Comparison of ENCODE assay signal across 9 cellular contexts in genomic region chr9:129549684-129550083, GRCh38.
DNase-seq lines count a peak whose midpoint lies in the region; ATAC-seq and TF ChIP-seq lines count a peak whose summit lies in the region.
"Had no signal": no experiment of that assay in that cellular context is flagged by ENCODE, and none has a peak within 500 bp of the region (broad histone marks: within the 10 kb centered on the region; RNA-seq: fewer than 3 reads in every experiment).

No MANE protein-coding gene starts in this region.

- peak overlapping the region; percentile 42 for H3K4me3 ChIP-seq in BJ (ENCODE audit: low read depth, low read length)
- H3K4me3 ChIP-seq: GM12878 had no signal

- H3K36me3 Mint-ChIP-seq in activated CD8-positive, alpha-beta T cell treated with anti-CD3 and anti-CD28 coated beads for 36 hours (ENCODE audit: low read depth) = no peaks in the 10 kb centered on the region

- in situ Hi-C loops in KBM-7 (cut with MboI; ENCODE audit: low pct_unique_long_range_greater_than_20kb, low sequenced_read_pairs) = no loop called here

- no peak for TF ChIP-seq CTCF in BJ (IDR thresholded peaks at IDR 0.05; ENCODE audit: insufficient read depth, low read depth, low read length)
- TF ChIP-seq CTCF in activated CD8-positive, alpha-beta T cell treated with anti-CD3 and anti-CD28 coated beads for 36 hours (IDR thresholded peaks at IDR 0.05) = no peak

- H3K4me1 Mint-ChIP-seq in activated CD8-positive, alpha-beta T cell treated with anti-CD3 and anti-CD28 coated beads for 36 hours (ENCODE audit: low read depth) = peaks cover 8% of the 10 kb centered on the region

- no peaks in the 10 kb centered on the region for H3K36me3 ChIP-seq in BJ (ENCODE audit: control insufficient read depth, insufficient read depth, low read length)

- DNase-seq in BJ (ENCODE audit: low read depth) (no peak), head of caudate nucleus (peak; percentile 59 to 94 (median 81)), nucleus accumbens (lab: John Stamatoyannopoulos, UW) (peak in 49 of 56 donors; percentile 28 to 85 (median 68)), NCI-H446 treated with DMSO at 0.1 percent for 48 hours (lab: John Stamatoyannopoulos, UW) (no peak), NCI-H524 treated with DMSO at 0.1 percent for 48 hours (lab: John Stamatoyannopoulos, UW) (no peak), KBM-7 (no peak)
- no peak for DNase-seq in activated CD8-positive, alpha-beta T cell treated with anti-CD3 and anti-CD28 coated beads for 36 hours

- intact Hi-C loops in activated CD8-positive, alpha-beta T cell treated with anti-CD3 and anti-CD28 coated beads for 36 hours (cut with micrococcal nuclease) = no loop called here
- intact Hi-C loops in head of caudate nucleus (cut with DNase I) = loop anchor here (10.0 kb wide), 1 partner anchor 55 kb away; no protein-coding TSS in a partner anchor

- POLR2A ChIA-PET in BJ (lab: Charles Lee) = interaction anchor here (0.6 kb wide), 1 partner anchor 150 kb away, joined by 4 read pairs; no protein-coding TSS in a partner anchor
- POLR2A ChIA-PET in activated CD8-positive, alpha-beta T cell treated with anti-CD3 and anti-CD28 coated beads for 36 hours (lab: Charles Lee) = no interaction called here

- H3K27me3 Mint-ChIP-seq in activated CD8-positive, alpha-beta T cell treated with anti-CD3 and anti-CD28 coated beads for 36 hours = peaks cover 33% of the 10 kb centered on the region

- ATAC-seq in activated CD8-positive, alpha-beta T cell treated with anti-CD3 and anti-CD28 coated beads for 36 hours = peak; percentile 44
- ATAC-seq in GM21723 (IDR thresholded peaks at IDR 0.05; ENCODE audit: unreplicated experiment) = no peak
- ATAC-seq: GM12878 had no signal

- H3K4me3 Mint-ChIP-seq in activated CD8-positive, alpha-beta T cell treated with anti-CD3 and anti-CD28 coated beads for 36 hours = peak overlapping the region; percentile 45

- no peaks in the 10 kb centered on the region for H3K27me3 ChIP-seq in BJ (ENCODE audit: control insufficient read depth, insufficient read depth, low read length)

- CTCF ChIA-PET in BJ (lab: Yijun Ruan, JAX) = interaction anchor here (0.6 to 1.6 kb wide), 4 partner anchors 11 to 1254 kb away, joined by 3 to 5 read pairs (median 4); no protein-coding TSS in a partner anchor
- CTCF ChIA-PET in activated CD8-positive, alpha-beta T cell treated with anti-CD3 and anti-CD28 coated beads for 36 hours (lab: Charles Lee) = interaction anchor here (1.0 to 1.5 kb wide), 3 partner anchors 56 to 75 kb away, joined by 3 to 4 read pairs (median 4); no protein-coding TSS in a partner anchor

- no peak overlapping the region for H3K27ac Mint-ChIP-seq in activated CD8-positive, alpha-beta T cell treated with anti-CD3 and anti-CD28 coated beads for 36 hours

- H3K9me3 Mint-ChIP-seq in activated CD8-positive, alpha-beta T cell treated with anti-CD3 and anti-CD28 coated beads for 36 hours = no peaks in the 10 kb centered on the region

Comparison
In these comparisons a context has a peak if more than half of its experiments do, and no peak if none do; other contexts are left out.
1. DNase-seq: peak in head of caudate nucleus (42 of 42) and nucleus accumbens (49 of 56); none in BJ (single experiment), activated CD8-positive, alpha-beta T cell treated with anti-CD3 and anti-CD28 coated beads for 36 hours (single experiment), NCI-H446 treated with DMSO at 0.1 percent for 48 hours (single experiment), NCI-H524 treated with DMSO at 0.1 percent for 48 hours (single experiment) and KBM-7 (single experiment).